In genomic region chr5:68240771-68241170, GRCh38 we compare ENCODE assay signal across 1 cellular context.
TF ChIP-seq lines count a peak whose summit lies in the region.

No MANE protein-coding gene starts in this region.

TF ChIP-seq in HepG2, 621 proteins besides CTCF, POLR2A, EP300 and RAD21:
- TF ChIP-seq TBP (CRISPR knock-in tag; IDR thresholded peaks at IDR 0.05) (0 out of 2 replicates have a peak, but pooled peaks have one; percentile 1), RBM22 (optimal IDR thresholded peaks at IDR 0.05; ENCODE audit: low read length) (no peak)
